8 cellular contexts compared by ENCODE assay signal in genomic region chr5:157984611-157985010, GRCh38.
"Had no signal": no experiment of that assay in that cellular context is flagged by ENCODE, and none has a peak within 500 bp of the region (broad histone marks: within the 10 kb centered on the region; RNA-seq: fewer than 3 reads in every experiment).

No MANE protein-coding gene starts in this region.

- H3K4me3 ChIP-seq: GM23248, HAP-1 had no signal

- H3K27ac ChIP-seq: GM23248, HL-60 had no signal

- H3K9me3 ChIP-seq: HAP-1 had no signal

- ATAC-seq: HCT116, HepG2 had no signal

- DNase-seq: GM23248, GOT3, H7, HFFc6 had no signal

- H3K36me3 ChIP-seq: HAP-1 had no signal

- H3K4me1 ChIP-seq: HAP-1 had no signal
